In genomic region chr2:146457221-146457620, GRCh38 we compare ENCODE assay signal across 12 cellular contexts.
DNase-seq lines count a peak whose midpoint lies in the region; ATAC-seq and TF ChIP-seq lines count a peak whose summit lies in the region.
"Had no signal": no experiment of that assay in that cellular context is flagged by ENCODE, and none has a peak within 500 bp of the region (broad histone marks: within the 10 kb centered on the region; RNA-seq: fewer than 3 reads in every experiment).

No MANE protein-coding gene starts in this region.

- ATAC-seq in SK-N-SH treated with all-trans-retinoic acid at 6 μM for 48 hours (peak; percentile 51), GM19023 (IDR thresholded peaks at IDR 0.05; ENCODE audit: unreplicated experiment) (no peak), HG03460 (IDR thresholded peaks at IDR 0.05; ENCODE audit: unreplicated experiment) (no peak), GM18517 (IDR thresholded peaks at IDR 0.05; ENCODE audit: unreplicated experiment) (no peak)
- ATAC-seq: GM12878, HepG2 had no signal

- in situ Hi-C loops in Caki2 (cut with HindIII; ENCODE audit: low pct_unique_long_range_greater_than_20kb, low sequenced_read_pairs): no loop called here

- DNase-seq in Caki2 (ENCODE audit: low read depth) (peak; percentile 13), M059J (ENCODE audit: low read depth) (peak; percentile 4), DMS 273 (lab: John Stamatoyannopoulos, UW; ENCODE audit: unreplicated experiment) (no peak)
- DNase-seq: ACHN; CD4-positive, alpha-beta memory T cell; DMS53 had no signal

TF ChIP-seq in SK-N-SH treated with all-trans-retinoic acid at 6 μM for 48 hours, 23 proteins besides CTCF, POLR2A, EP300 and RAD21:
- TF ChIP-seq ESRRG (CRISPR knock-in tag; IDR thresholded peaks at IDR 0.05) (no peak), SNAI2 (CRISPR knock-in tag; IDR thresholded peaks at IDR 0.05) (no peak)
